ENCODE assay signal across 18 cellular contexts in the genomic region with DNA sequence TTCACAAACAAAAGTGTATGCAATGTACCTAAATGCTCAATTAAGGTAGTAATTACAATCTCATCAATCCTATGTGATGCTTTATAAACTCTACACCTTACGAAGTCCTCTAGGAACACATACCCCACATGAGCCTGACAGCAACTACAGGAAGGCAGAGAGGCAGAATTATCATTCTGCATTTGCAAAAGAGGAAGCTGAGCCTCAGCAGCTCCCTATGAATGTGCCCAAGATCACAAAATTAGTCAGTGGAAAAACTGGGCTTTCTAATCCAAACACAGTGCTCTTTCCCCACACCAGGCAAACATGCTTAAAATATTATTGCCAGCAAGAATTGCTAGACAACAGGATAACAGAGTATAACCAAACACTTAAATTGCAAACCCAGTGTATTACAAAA.
"Had no signal": no experiment of that assay in that cellular context is flagged by ENCODE, and none has a peak within 500 bp of the region (broad histone marks: within the 10 kb centered on the region; RNA-seq: fewer than 3 reads in every experiment).

No MANE protein-coding gene starts in this region.

- H3K4me2 ChIP-seq: hepatocyte had no signal

- H3K9me3 Mint-ChIP-seq: activated CD4-positive, alpha-beta memory T cell treated with anti-CD3 and anti-CD28 coated beads, Interleukin-2, amount 10 ng/mL, durations not matched to agents 7 days and 5 days; natural killer cell; stimulated activated naive CD8-positive, alpha-beta T cell treated with anti-CD3 and anti-CD28 coated beads, Interleukin-15, Interleukin-2, amounts not matched to agents 100 ng/mL and 50 ng/mL, for 24 hours; T-helper 1 cell treated with Interleukin-12 subunit alpha and Interleukin-12 subunit beta and Interleukin-4 antibody, amounts not matched to agents 30 μg/mL and 1 μg/mL, for 36 hours; WTC11 had no signal

- DNase-seq: activated CD4-positive, alpha-beta memory T cell treated with anti-CD3 and anti-CD28 coated beads, Interleukin-2, amount 10 ng/mL, durations not matched to agents 7 days and 5 days; activated CD4-positive, alpha-beta T cell treated with anti-CD3 and anti-CD28 coated beads for 4 hours; activated CD8-positive, alpha-beta memory T cell treated with anti-CD3 and anti-CD28 coated beads, Interleukin-2, amount 10 ng/mL, durations not matched to agents 7 days and 5 days; effector CD8-positive, alpha-beta T cell; left cardiac atrium; natural killer cell; stimulated activated CD4-positive, alpha-beta T cell treated with anti-CD3 and anti-CD28 coated beads, Interleukin-12 subunit alpha, Interleukin-12 subunit beta, amount 100 ng/mL, for 4 hours; stimulated activated CD4-positive, alpha-beta T cell treated with anti-CD3 and anti-CD28 coated beads, Interleukin-1b, Interleukin-23, amount 100 ng/mL, for 48 hours; stimulated activated CD8-positive, alpha-beta memory T cell treated with anti-CD3 and anti-CD28 coated beads, Interleukin-4, amount 100 ng/mL, for 48 hours had no signal

- H3K4me3 ChIP-seq: esophagus muscularis mucosa, hepatocyte, prostate gland, right atrium auricular region, tibial nerve had no signal

- H3K36me3 ChIP-seq: esophagus muscularis mucosa, prostate gland, right atrium auricular region, tibial nerve had no signal

- H3K27ac Mint-ChIP-seq: activated CD4-positive, alpha-beta memory T cell treated with anti-CD3 and anti-CD28 coated beads, Interleukin-2, amount 10 ng/mL, durations not matched to agents 7 days and 5 days; activated CD8-positive, alpha-beta memory T cell treated with anti-CD3 and anti-CD28 coated beads, Interleukin-2, amount 10 ng/mL, durations not matched to agents 7 days and 5 days; activated naive CD8-positive, alpha-beta T cell; natural killer cell; stimulated activated naive CD8-positive, alpha-beta T cell treated with anti-CD3 and anti-CD28 coated beads, Interleukin-15, Interleukin-2, amounts not matched to agents 100 ng/mL and 50 ng/mL, for 24 hours; T-helper 1 cell treated with Interleukin-12 subunit alpha and Interleukin-12 subunit beta and Interleukin-4 antibody, amounts not matched to agents 30 μg/mL and 1 μg/mL, for 36 hours; WTC11 had no signal

- H3K27me3 Mint-ChIP-seq: activated naive CD8-positive, alpha-beta T cell; stimulated activated naive CD8-positive, alpha-beta T cell treated with anti-CD3 and anti-CD28 coated beads, Interleukin-15, Interleukin-2, amounts not matched to agents 100 ng/mL and 50 ng/mL, for 24 hours had no signal

- ATAC-seq: activated CD8-positive, alpha-beta memory T cell treated with anti-CD3 and anti-CD28 coated beads, Interleukin-2, amount 10 ng/mL, durations not matched to agents 7 days and 5 days; left cardiac atrium; natural killer cell; WTC11 had no signal

- H3K36me3 Mint-ChIP-seq: activated CD8-positive, alpha-beta memory T cell treated with anti-CD3 and anti-CD28 coated beads, Interleukin-2, amount 10 ng/mL, durations not matched to agents 7 days and 5 days; activated naive CD8-positive, alpha-beta T cell; natural killer cell; WTC11 had no signal

- H3K79me2 ChIP-seq: hepatocyte had no signal

- H3K27ac ChIP-seq: esophagus muscularis mucosa, hepatocyte, prostate gland, right atrium auricular region, tibial nerve had no signal

- H3K27me3 ChIP-seq: esophagus muscularis mucosa, hepatocyte, right atrium auricular region, tibial nerve had no signal

- H3K4me1 ChIP-seq: prostate gland, right atrium auricular region, tibial nerve had no signal

- H3K4me3 Mint-ChIP-seq: activated CD4-positive, alpha-beta memory T cell treated with anti-CD3 and anti-CD28 coated beads, Interleukin-2, amount 10 ng/mL, durations not matched to agents 7 days and 5 days; activated CD8-positive, alpha-beta memory T cell treated with anti-CD3 and anti-CD28 coated beads, Interleukin-2, amount 10 ng/mL, durations not matched to agents 7 days and 5 days; activated naive CD8-positive, alpha-beta T cell; natural killer cell; stimulated activated naive CD8-positive, alpha-beta T cell treated with anti-CD3 and anti-CD28 coated beads, Interleukin-15, Interleukin-2, amounts not matched to agents 100 ng/mL and 50 ng/mL, for 24 hours; T-helper 1 cell treated with Interleukin-12 subunit alpha and Interleukin-12 subunit beta and Interleukin-4 antibody, amounts not matched to agents 30 μg/mL and 1 μg/mL, for 36 hours; WTC11 had no signal

- H2AFZ ChIP-seq: hepatocyte had no signal

- H3K4me1 Mint-ChIP-seq: activated CD4-positive, alpha-beta memory T cell treated with anti-CD3 and anti-CD28 coated beads, Interleukin-2, amount 10 ng/mL, durations not matched to agents 7 days and 5 days; activated CD8-positive, alpha-beta memory T cell treated with anti-CD3 and anti-CD28 coated beads, Interleukin-2, amount 10 ng/mL, durations not matched to agents 7 days and 5 days; natural killer cell had no signal

- H3K9me3 ChIP-seq: esophagus muscularis mucosa, prostate gland, right atrium auricular region, tibial nerve had no signal
